Comparison of ENCODE assay signal across 10 cellular contexts in the genomic region with DNA sequence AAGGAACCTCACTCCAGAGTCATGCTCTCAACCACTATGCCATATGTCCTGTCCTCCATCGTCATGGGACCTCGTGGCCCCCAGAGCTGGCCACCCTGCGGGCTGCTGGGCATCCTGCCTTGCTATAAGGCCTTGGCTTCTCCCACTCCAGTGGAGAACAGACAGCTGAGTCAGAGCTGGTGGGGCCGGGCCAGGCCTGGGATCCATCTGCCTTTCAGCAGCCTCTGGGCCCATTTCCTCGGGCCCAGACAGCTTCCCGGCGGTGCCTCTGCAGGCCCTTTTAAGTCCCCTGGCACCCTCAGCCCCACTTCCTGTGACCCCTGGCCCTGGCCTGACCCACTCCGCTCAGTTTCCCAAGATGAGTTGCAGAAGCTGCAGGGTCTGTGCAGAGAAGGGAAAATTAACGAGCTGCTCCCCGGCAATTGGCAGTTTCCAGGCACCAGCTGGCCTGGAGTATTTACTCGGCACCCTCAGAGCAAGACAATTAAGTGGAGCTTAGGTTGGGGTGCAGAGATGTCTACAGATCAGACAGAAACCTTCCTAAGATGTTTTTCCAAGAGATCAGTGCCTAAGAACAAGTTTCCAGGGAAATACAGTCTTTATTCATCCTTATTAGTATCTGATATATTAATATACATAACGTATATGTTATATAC.
DNase-seq lines count a peak whose midpoint lies in the region; ATAC-seq and TF ChIP-seq lines count a peak whose summit lies in the region.
"Had no signal": no experiment of that assay in that cellular context is flagged by ENCODE, and none has a peak within 500 bp of the region (broad histone marks: within the 10 kb centered on the region; RNA-seq: fewer than 3 reads in every experiment).

No MANE protein-coding gene starts in this region.

- CTCF ChIA-PET in CD8-positive, alpha-beta T cell (lab: Charles Lee), result interaction anchor here (0.8 to 1.8 kb wide), 2 partner anchors 10 to 13 kb away, joined by 3 to 5 read pairs; no protein-coding TSS in a partner anchor

- no peaks in the 10 kb centered on the region for H3K27me3 ChIP-seq in CD8-positive, alpha-beta T cell (ENCODE audit: insufficient read depth, low read length)

- H3K36me3 Mint-ChIP-seq in CD8-positive, alpha-beta T cell, result no peaks in the 10 kb centered on the region

- peaks cover 7% of the 10 kb centered on the region for H3K27me3 Mint-ChIP-seq in CD8-positive, alpha-beta T cell (ENCODE audit: low read depth)

- no peak overlapping the region for H3K27ac Mint-ChIP-seq in CD8-positive, alpha-beta T cell
- H3K27ac Mint-ChIP-seq: effector memory CD8-positive, alpha-beta T cell had no signal

- H3K27ac ChIP-seq in CD8-positive, alpha-beta T cell (ENCODE audit: low read depth, low read length), result no peak overlapping the region

- intact Hi-C loops in posterior vena cava (cut with DNase I), result loop anchor here in 1 of 2 donors (5.0 kb wide), 1 partner anchor 1537 kb away; no protein-coding TSS in a partner anchor
- intact Hi-C loops in CD8-positive, alpha-beta T cell (cut with DNase I, micrococcal nuclease), result no loop called here

- no peaks in the 10 kb centered on the region for H3K9me3 Mint-ChIP-seq in CD8-positive, alpha-beta T cell
- H3K9me3 Mint-ChIP-seq: effector memory CD8-positive, alpha-beta T cell had no signal

- H3K9me3 ChIP-seq in CD8-positive, alpha-beta T cell (ENCODE audit: low read length), result no peaks in the 10 kb centered on the region

- POLR2A ChIA-PET in CD8-positive, alpha-beta T cell (lab: Charles Lee), result no interaction called here

- H3K4me3 Mint-ChIP-seq in CD8-positive, alpha-beta T cell, result no peak overlapping the region
- H3K4me3 Mint-ChIP-seq: effector memory CD8-positive, alpha-beta T cell had no signal

- H3K4me1 ChIP-seq in CD8-positive, alpha-beta T cell (ENCODE audit: insufficient read depth, low read length), result no peaks in the 10 kb centered on the region

- H3K36me3 ChIP-seq in CD8-positive, alpha-beta T cell (ENCODE audit: insufficient read depth, low read length), result no peaks in the 10 kb centered on the region

- H3K4me3 ChIP-seq in CD8-positive, alpha-beta T cell (ENCODE audit: low read depth, low read length), result no peak overlapping the region

- TF ChIP-seq CTCF in CD8-positive, alpha-beta T cell (IDR thresholded peaks at IDR 0.05), result no peak

- no peaks in the 10 kb centered on the region for H3K4me1 Mint-ChIP-seq in CD8-positive, alpha-beta T cell (ENCODE audit: low read depth)

- DNase-seq in EH (ENCODE audit: low read depth) (peak; percentile 89), globus pallidus (ENCODE audit: low spot score) (peak; percentile 88), posterior vena cava (ENCODE audit: low spot score) (peak; percentile 91), iPS-NIHi11 (ENCODE audit: low spot score) (no peak)
- DNase-seq in CD8-positive, alpha-beta T cell, result no peak
- DNase-seq: effector memory CD8-positive, alpha-beta T cell had no signal

- ATAC-seq in SK-N-SH treated with all-trans-retinoic acid at 6 μM for 48 hours (peak; percentile 91), HG02885 (IDR thresholded peaks at IDR 0.05; ENCODE audit: poor library complexity, unreplicated experiment) (no peak), HG02759 (IDR thresholded peaks at IDR 0.05; ENCODE audit: unreplicated experiment) (no peak)
- ATAC-seq in CD8-positive, alpha-beta T cell, result no peak
- ATAC-seq: activated CD4-positive, CD25-positive, alpha-beta regulatory T cell treated with anti-CD3 and anti-CD28 coated beads, Interleukin-2, amount 50 U/mL, for 24 hours; effector memory CD8-positive, alpha-beta T cell had no signal

TF ChIP-seq in SK-N-SH treated with all-trans-retinoic acid at 6 μM for 48 hours, 23 proteins besides CTCF, POLR2A, EP300 and RAD21:
- TF ChIP-seq, protein P1, sequence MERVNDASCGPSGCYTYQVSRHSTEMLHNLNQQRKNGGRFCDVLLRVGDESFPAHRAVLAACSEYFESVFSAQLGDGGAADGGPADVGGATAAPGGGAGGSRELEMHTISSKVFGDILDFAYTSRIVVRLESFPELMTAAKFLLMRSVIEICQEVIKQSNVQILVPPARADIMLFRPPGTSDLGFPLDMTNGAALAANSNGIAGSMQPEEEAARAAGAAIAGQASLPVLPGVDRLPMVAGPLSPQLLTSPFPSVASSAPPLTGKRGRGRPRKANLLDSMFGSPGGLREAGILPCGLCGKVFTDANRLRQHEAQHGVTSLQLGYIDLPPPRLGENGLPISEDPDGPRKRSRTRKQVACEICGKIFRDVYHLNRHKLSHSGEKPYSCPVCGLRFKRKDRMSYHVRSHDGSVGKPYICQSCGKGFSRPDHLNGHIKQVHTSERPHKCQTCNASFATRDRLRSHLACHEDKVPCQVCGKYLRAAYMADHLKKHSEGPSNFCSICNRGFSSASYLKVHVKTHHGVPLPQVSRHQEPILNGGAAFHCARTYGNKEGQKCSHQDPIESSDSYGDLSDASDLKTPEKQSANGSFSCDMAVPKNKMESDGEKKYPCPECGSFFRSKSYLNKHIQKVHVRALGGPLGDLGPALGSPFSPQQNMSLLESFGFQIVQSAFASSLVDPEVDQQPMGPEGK (CRISPR knock-in tag; IDR thresholded peaks at IDR 0.05; ENCODE audit: borderline replicate concordance), result peak; percentile 72; the same call in 1 of the 2 replicates
- no peak for TF ChIP-seq TOX (CRISPR knock-in tag; IDR thresholded peaks at IDR 0.05; ENCODE audit: borderline replicate concordance)
- peak; percentile 43 for TF ChIP-seq TCF4 (CRISPR knock-in tag; IDR thresholded peaks at IDR 0.05; ENCODE audit: borderline replicate concordance)
- TF ChIP-seq RARB (CRISPR knock-in tag; IDR thresholded peaks at IDR 0.05), result no peak
- TF ChIP-seq ZC3H10 (CRISPR knock-in tag; IDR thresholded peaks at IDR 0.05), result no peak
- TF ChIP-seq ZFP30 (CRISPR knock-in tag; IDR thresholded peaks at IDR 0.05), result no peak
- TF ChIP-seq ISL1 (CRISPR knock-in tag; IDR thresholded peaks at IDR 0.05), result no peak

Comparison
In these comparisons a context has a peak if more than half of its experiments do, and no peak if none do; other contexts are left out.
1. DNase-seq: peak in EH (single experiment), globus pallidus (single experiment) and posterior vena cava (single experiment); none in CD8-positive, alpha-beta T cell (0 of 7) and iPS-NIHi11 (single experiment).